In the genomic region with DNA sequence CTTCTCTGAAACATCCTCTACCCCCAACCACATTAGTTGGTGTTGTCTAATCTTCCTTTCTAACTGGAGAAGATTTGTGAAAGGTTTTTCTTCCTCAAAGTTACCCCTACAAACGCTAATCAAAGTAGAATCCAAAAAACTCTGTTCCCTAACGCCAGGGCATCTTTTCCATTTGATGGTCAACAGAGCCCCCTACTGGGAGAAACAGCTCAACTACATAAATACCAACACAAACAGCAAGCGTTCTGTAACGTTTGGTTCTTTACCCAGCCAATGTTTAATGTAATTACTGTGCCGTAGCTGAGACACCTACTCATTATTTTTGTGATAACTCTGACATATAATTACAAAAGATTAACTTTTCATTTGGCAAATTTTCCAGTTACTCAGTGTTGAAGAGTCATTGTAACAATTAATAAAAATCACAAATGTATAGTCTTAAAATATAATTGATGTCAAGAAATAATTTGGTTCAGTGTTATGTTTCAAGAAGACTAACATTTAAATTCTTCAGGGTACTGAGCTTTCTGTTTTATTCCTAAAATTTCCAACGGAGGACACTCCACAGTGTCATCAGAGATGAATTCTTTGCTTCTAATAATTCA, we compare ENCODE assay signal across 8 cellular contexts.
DNase-seq lines count a peak whose midpoint lies in the region; ATAC-seq and TF ChIP-seq lines count a peak whose summit lies in the region.

No MANE protein-coding gene starts in this region.

- no peak overlapping the region for H3K4me3 Mint-ChIP-seq in CD8-positive, alpha-beta memory T cell

- POLR2A ChIA-PET in CD8-positive, alpha-beta memory T cell (lab: Charles Lee) = no interaction called here

- ATAC-seq in GM19372 (IDR thresholded peaks at IDR 0.05; ENCODE audit: low read depth, unreplicated experiment) = peak; percentile 84

- H3K27ac ChIP-seq in HL-60 (replicated peaks) (no peak overlapping the region), transverse colon (no peak overlapping the region)
- no peak overlapping the region for H3K27ac ChIP-seq in CD8-positive, alpha-beta memory T cell (ENCODE audit: low read depth, low read length)

- intact Hi-C loops in transverse colon (cut with DNase I; ENCODE audit: low total_unique reads) = no loop called here

- 0 to 2% methylated on average over 6 of the region's 6 CpGs for WGBS in transverse colon (ENCODE audit: low coverage in 1 of 2), 2 donors

- H3K4me3 ChIP-seq in HL-60 (replicated peaks; ENCODE audit: insufficient read depth, low read length) (no peak overlapping the region), cardiac fibroblast (replicated peaks in 1 of 2; ENCODE audit: low read depth in 2 of 2, low read length in 2 of 2) (no peak overlapping the region), transverse colon (no peak overlapping the region)
- no peak overlapping the region for H3K4me3 ChIP-seq in CD8-positive, alpha-beta memory T cell (ENCODE audit: low read length)

- H3K36me3 ChIP-seq in transverse colon = no peaks in the 10 kb centered on the region
- no peaks in the 10 kb centered on the region for H3K36me3 ChIP-seq in CD8-positive, alpha-beta memory T cell (ENCODE audit: insufficient read depth, low read length)

- peaks cover 0 to 3% (median 0%) of the 10 kb centered on the region in 4 donors for H3K4me1 ChIP-seq in transverse colon
- no peaks in the 10 kb centered on the region for H3K4me1 ChIP-seq in CD8-positive, alpha-beta memory T cell (ENCODE audit: insufficient read depth, low read length)

- no peaks in the 10 kb centered on the region for H3K9me3 Mint-ChIP-seq in CD8-positive, alpha-beta memory T cell

- no peaks in the 10 kb centered on the region for H3K9me3 ChIP-seq in transverse colon
- no peaks in the 10 kb centered on the region for H3K9me3 ChIP-seq in CD8-positive, alpha-beta memory T cell (ENCODE audit: low read length)

- DNase-seq in DMS79 (lab: John Stamatoyannopoulos, UW) = peak; percentile 12
- peak; percentile 28 to 37 for DNase-seq in HL-60 (ENCODE audit: low read depth in 1 of 2, low spot score in 1 of 2)
- peak; percentile 42 to 81 for DNase-seq in NOMO-1 (lab: John Stamatoyannopoulos, UW; ENCODE audit: unreplicated experiment in 2 of 2)
- DNase-seq in cardiac fibroblast (ENCODE audit: low read depth in 2 of 2) = peak; percentile 77 to 78
- DNase-seq in kidney tubule cell (ENCODE audit: low spot score) = peak; percentile 63
- peak; percentile 42 for DNase-seq in transverse colon
- DNase-seq in CD8-positive, alpha-beta memory T cell = no peak

- CTCF ChIA-PET in CD8-positive, alpha-beta memory T cell (lab: Charles Lee) = no interaction called here

- H3K27me3 Mint-ChIP-seq in CD8-positive, alpha-beta memory T cell = peaks cover 8 to 16% of the 10 kb centered on the region in 2 donors

- no peak for TF ChIP-seq EP300 in transverse colon (IDR thresholded peaks at IDR 0.05; ENCODE audit: low read depth)

- in situ Hi-C loops in transverse colon (cut with MboI; ENCODE audit: low pct_ligation_motif_present in 1 of 4, low pct_unique_long_range_greater_than_20kb in 1 of 4, low sequenced_read_pairs in 3 of 4) = loop anchor here (10.0 to 25.0 kb wide), 4 partner anchors 246 to 489 kb away; a partner anchor contains a TSS

- no peaks in the 10 kb centered on the region for H3K36me3 Mint-ChIP-seq in CD8-positive, alpha-beta memory T cell

- no peak for TF ChIP-seq POLR2A in transverse colon (IDR thresholded peaks at IDR 0.05)

- TF ChIP-seq CTCF in HL-60 (IDR thresholded peaks at IDR 0.05; ENCODE audit: insufficient read depth, low read length) (peak; percentile 23), cardiac fibroblast (IDR thresholded peaks at IDR 0.05; ENCODE audit: low read depth, low read length) (peak; percentile 65), transverse colon (IDR thresholded peaks at IDR 0.05) (peak; percentile 70 to 83 (median 77))

- H3K27ac Mint-ChIP-seq in CD8-positive, alpha-beta memory T cell = peak overlapping the region in 1 of 8 donors; percentile 29

- no peaks in the 10 kb centered on the region for H3K4me1 Mint-ChIP-seq in CD8-positive, alpha-beta memory T cell

- peaks cover 5% of the 10 kb centered on the region for H3K27me3 ChIP-seq in HL-60 (ENCODE audit: insufficient read depth, poor library complexity, severe bottlenecking)
- no peaks in the 10 kb centered on the region for H3K27me3 ChIP-seq in transverse colon
- no peaks in the 10 kb centered on the region for H3K27me3 ChIP-seq in CD8-positive, alpha-beta memory T cell (ENCODE audit: insufficient read depth, low read length, poor library complexity, severe bottlenecking)

Comparison
In these comparisons a context has a peak if more than half of its experiments do, and no peak if none do; other contexts are left out.
1. DNase-seq: peak in DMS79 (single experiment), HL-60 (2 of 2), NOMO-1 (2 of 2), cardiac fibroblast (2 of 2), kidney tubule cell (single experiment) and transverse colon (single experiment); none in CD8-positive, alpha-beta memory T cell (0 of 5).
2. CTCF ChIP-seq: peak in every context shown above with its lines; median percentile 77 in transverse colon; 65 in cardiac fibroblast; 23 in HL-60.